1 cellular context compared by ENCODE assay signal in the genomic region with DNA sequence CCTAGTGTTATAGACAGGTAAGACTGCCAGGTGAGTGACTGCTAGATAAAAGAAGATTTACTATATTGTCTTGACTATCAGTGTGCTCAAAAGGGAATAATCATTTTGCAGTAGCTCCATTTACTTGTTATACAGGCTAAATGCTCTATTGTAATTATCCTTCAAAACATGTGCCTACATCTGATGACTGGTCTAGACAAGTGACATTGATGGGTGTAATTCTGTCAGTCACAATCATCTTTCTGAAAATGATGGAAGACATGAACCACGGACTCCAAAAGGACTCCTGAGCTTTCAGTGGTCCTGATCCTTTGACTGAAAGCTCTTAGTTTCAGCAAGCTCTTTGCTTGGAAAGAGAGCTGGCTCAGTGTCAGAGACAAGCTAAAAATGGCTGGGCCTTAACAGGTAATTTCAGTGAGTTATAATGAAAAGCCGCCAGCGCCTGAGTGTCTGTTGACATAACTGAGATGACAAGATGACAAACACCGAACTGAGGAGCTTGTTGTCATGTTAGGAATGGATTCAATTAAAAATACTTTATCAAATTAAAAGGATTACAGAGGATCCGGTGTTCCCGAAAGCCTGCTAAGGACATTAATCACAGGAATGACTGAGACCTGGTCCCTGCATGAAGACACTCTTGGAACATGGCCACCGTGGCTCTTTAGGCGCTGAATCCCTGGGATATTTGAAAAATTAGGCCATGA.
TF ChIP-seq lines count a peak whose summit lies in the region.

No MANE protein-coding gene starts in this region.

TF ChIP-seq in SK-N-SH, 30 proteins besides CTCF, POLR2A, EP300 and RAD21:
- peak; percentile 77 for TF ChIP-seq RCOR1 (IDR thresholded peaks at IDR 0.05; ENCODE audit: low read length)
- TF ChIP-seq ELF1 (IDR thresholded peaks at IDR 0.05), result no peak
- TF ChIP-seq EZH2phosphoT487 (IDR thresholded peaks at IDR 0.05; ENCODE audit: borderline replicate concordance, low read depth), result no peak
- no peak for TF ChIP-seq TAF1 (IDR thresholded peaks at IDR 0.05; ENCODE audit: borderline replicate concordance, low read depth, low read length)
- TF ChIP-seq, protein P1, sequence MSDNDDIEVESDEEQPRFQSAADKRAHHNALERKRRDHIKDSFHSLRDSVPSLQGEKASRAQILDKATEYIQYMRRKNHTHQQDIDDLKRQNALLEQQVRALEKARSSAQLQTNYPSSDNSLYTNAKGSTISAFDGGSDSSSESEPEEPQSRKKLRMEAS (IDR thresholded peaks at IDR 0.05; ENCODE audit: low read depth), result no peak
- TF ChIP-seq PBX3 (IDR thresholded peaks at IDR 0.05), result no peak
- TF ChIP-seq, protein P2, sequence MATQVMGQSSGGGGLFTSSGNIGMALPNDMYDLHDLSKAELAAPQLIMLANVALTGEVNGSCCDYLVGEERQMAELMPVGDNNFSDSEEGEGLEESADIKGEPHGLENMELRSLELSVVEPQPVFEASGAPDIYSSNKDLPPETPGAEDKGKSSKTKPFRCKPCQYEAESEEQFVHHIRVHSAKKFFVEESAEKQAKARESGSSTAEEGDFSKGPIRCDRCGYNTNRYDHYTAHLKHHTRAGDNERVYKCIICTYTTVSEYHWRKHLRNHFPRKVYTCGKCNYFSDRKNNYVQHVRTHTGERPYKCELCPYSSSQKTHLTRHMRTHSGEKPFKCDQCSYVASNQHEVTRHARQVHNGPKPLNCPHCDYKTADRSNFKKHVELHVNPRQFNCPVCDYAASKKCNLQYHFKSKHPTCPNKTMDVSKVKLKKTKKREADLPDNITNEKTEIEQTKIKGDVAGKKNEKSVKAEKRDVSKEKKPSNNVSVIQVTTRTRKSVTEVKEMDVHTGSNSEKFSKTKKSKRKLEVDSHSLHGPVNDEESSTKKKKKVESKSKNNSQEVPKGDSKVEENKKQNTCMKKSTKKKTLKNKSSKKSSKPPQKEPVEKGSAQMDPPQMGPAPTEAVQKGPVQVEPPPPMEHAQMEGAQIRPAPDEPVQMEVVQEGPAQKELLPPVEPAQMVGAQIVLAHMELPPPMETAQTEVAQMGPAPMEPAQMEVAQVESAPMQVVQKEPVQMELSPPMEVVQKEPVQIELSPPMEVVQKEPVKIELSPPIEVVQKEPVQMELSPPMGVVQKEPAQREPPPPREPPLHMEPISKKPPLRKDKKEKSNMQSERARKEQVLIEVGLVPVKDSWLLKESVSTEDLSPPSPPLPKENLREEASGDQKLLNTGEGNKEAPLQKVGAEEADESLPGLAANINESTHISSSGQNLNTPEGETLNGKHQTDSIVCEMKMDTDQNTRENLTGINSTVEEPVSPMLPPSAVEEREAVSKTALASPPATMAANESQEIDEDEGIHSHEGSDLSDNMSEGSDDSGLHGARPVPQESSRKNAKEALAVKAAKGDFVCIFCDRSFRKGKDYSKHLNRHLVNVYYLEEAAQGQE (IDR thresholded peaks at IDR 0.05; ENCODE audit: low read depth, low read length), result no peak
- TF ChIP-seq GATA2 (CRISPR knock-in tag; IDR thresholded peaks at IDR 0.05), result peak; percentile 31
- 0 out of 2 replicates have a peak, but pooled peaks have one; percentile 10 for TF ChIP-seq TCF12 (IDR thresholded peaks at IDR 0.05)
- TF ChIP-seq RFX5 (IDR thresholded peaks at IDR 0.05; ENCODE audit: low read length), result no peak
- TF ChIP-seq TEAD4 (IDR thresholded peaks at IDR 0.05; ENCODE audit: borderline replicate concordance, insufficient read depth), result peak; percentile 33; the same call in 1 of the 2 replicates
TF ChIP-seq in SK-N-SH: peak in this region for 4.
